27 cellular contexts compared by ENCODE assay signal in genomic region chr13:110826101-110826500, GRCh38.
DNase-seq lines count a peak whose midpoint lies in the region; ATAC-seq, FAIRE-seq and TF ChIP-seq lines count a peak whose summit lies in the region.
"Had no signal": no experiment of that assay in that cellular context is flagged by ENCODE, and none has a peak within 500 bp of the region (broad histone marks: within the 10 kb centered on the region; RNA-seq: fewer than 3 reads in every experiment).

No MANE protein-coding gene starts in this region.

- no peaks in the 10 kb centered on the region for H3K4me1 Mint-ChIP-seq in WTC11
- H3K4me1 Mint-ChIP-seq: B cell had no signal

- no peaks in the 10 kb centered on the region for H3K27me3 Mint-ChIP-seq in WTC11 (ENCODE audit: low read depth)

- peak in 1 of 3 donors; percentile 52 for DNase-seq in right cardiac atrium
- no peak for DNase-seq in Right ventricle myocardium inferior (ENCODE audit: missing footprints)
- no peak for DNase-seq in bronchial epithelial cell (ENCODE audit: low read depth)
- DNase-seq in left lobe of liver (ENCODE audit: low spot score): no peak
- DNase-seq in NCI-H2081 (lab: John Stamatoyannopoulos, UW): no peak
- no peak for DNase-seq in activated effector memory CD4-positive, alpha-beta T cell treated with Interleukin-2 at 50 U/mL for 16 hours
- no peak for DNase-seq in WTC11 (ENCODE audit: low spot score)
- DNase-seq: AML-193; Caco-2; Calu3; CD4-positive, alpha-beta T cell; CD8-positive, alpha-beta T cell; DMS 273 treated with DMSO at 0.1 percent for 48 hours; DMS153; DMS53; DMS79; DND-41; EL; GDM1 had no signal

- H3K36me3 ChIP-seq in bronchial epithelial cell (ENCODE audit: control insufficient read depth, insufficient read depth, low read length): no peaks in the 10 kb centered on the region
- H3K36me3 ChIP-seq: BLaER1 treated with 17β-estradiol and CSF1 and Interleukin-3, amounts not matched to agents 10 nM and 100 nM had no signal

- WGBS in right cardiac atrium: 97% methylated on average over 5 of the region's 5 CpGs

- intact Hi-C loops in right cardiac atrium (cut with DNase I): loop anchor here in 1 of 4 donors (5.0 kb wide), 1 partner anchor 234 kb away; no protein-coding TSS in a partner anchor
- intact Hi-C loops in Right ventricle myocardium inferior (cut with DNase I): no loop called here

- H3K9me3 ChIP-seq in right cardiac atrium (ENCODE audit: control insufficient read depth, low read length): no peaks in the 10 kb centered on the region
- H3K9me3 ChIP-seq: A549, Caco-2 had no signal

- FAIRE-seq in bronchial epithelial cell (lab: Jason Lieb, UNC): peak; percentile 73
- FAIRE-seq: A549, GM12878, GM12892, GM18507 had no signal

- no peaks in the 10 kb centered on the region for H3K36me3 Mint-ChIP-seq in WTC11
- H3K36me3 Mint-ChIP-seq: CD8-positive, alpha-beta T cell had no signal

- no peak for TF ChIP-seq CTCF in bronchial epithelial cell (IDR thresholded peaks at IDR 0.05; ENCODE audit: insufficient read depth, low read length, severe bottlenecking)
- TF ChIP-seq CTCF in WTC11 (IDR thresholded peaks at IDR 0.05): no peak

- H3K27me3 ChIP-seq in right cardiac atrium (ENCODE audit: control insufficient read depth, insufficient read depth) (no peaks in the 10 kb centered on the region), bronchial epithelial cell (ENCODE audit: control insufficient read depth, insufficient read depth, low read length) (no peaks in the 10 kb centered on the region)
- H3K27me3 ChIP-seq: BLaER1 treated with 17β-estradiol and CSF1 and Interleukin-3, amounts not matched to agents 10 nM and 100 nM had no signal

- no peaks in the 10 kb centered on the region for H3K4me1 ChIP-seq in right cardiac atrium (ENCODE audit: control insufficient read depth, insufficient read depth, low read length)
- H3K4me1 ChIP-seq: A549, Caco-2 had no signal

- no peak overlapping the region for H3K27ac ChIP-seq in right cardiac atrium (ENCODE audit: low read length)
- H3K27ac ChIP-seq: 22Rv1; A549; BLaER1 treated with 17β-estradiol and CSF1 and Interleukin-3, amounts not matched to agents 10 nM and 100 nM; C4-2B had no signal

- H3K27ac Mint-ChIP-seq in WTC11: no peak overlapping the region
- H3K27ac Mint-ChIP-seq: B cell; CD4-positive, alpha-beta T cell; CD8-positive, alpha-beta T cell had no signal

- H3K9me3 Mint-ChIP-seq in WTC11: peaks cover 14% of the 10 kb centered on the region
- H3K9me3 Mint-ChIP-seq: CD4-positive, alpha-beta T cell; CD8-positive, alpha-beta T cell had no signal

- CTCF ChIA-PET in WTC11 (lab: Charles Lee): no interaction called here

- H3K4me3 Mint-ChIP-seq in WTC11: no peak overlapping the region
- H3K4me3 Mint-ChIP-seq: B cell; CD4-positive, alpha-beta T cell; CD8-positive, alpha-beta T cell had no signal

- POLR2A ChIA-PET in WTC11 (lab: Charles Lee): no interaction called here

- H3K4me3 ChIP-seq in right cardiac atrium (ENCODE audit: low read length) (no peak overlapping the region), bronchial epithelial cell (ENCODE audit: low read depth, low read length) (no peak overlapping the region)
- H3K4me3 ChIP-seq: A549; BLaER1 treated with 17β-estradiol and CSF1 and Interleukin-3, amounts not matched to agents 10 nM and 100 nM; GM12878 had no signal

- ATAC-seq in right cardiac atrium: peak; percentile 12 to 22
- ATAC-seq in Right ventricle myocardium inferior: no peak
- peak; percentile 6 for ATAC-seq in left lobe of liver
- ATAC-seq in WTC11: no peak
- ATAC-seq: A549; CD8-positive, alpha-beta T cell; GM12878 had no signal

TF ChIP-seq in WTC11, 78 proteins besides CTCF, POLR2A, EP300 and RAD21 (continues in another document):
- TF ChIP-seq NFATC4 (CRISPR knock-in tag; IDR thresholded peaks at IDR 0.05) (no peak), FOXJ3 (CRISPR knock-in tag; IDR thresholded peaks at IDR 0.05; ENCODE audit: borderline replicate concordance) (no peak), CREB1 (CRISPR knock-in tag; IDR thresholded peaks at IDR 0.05) (no peak), HMGA2 (CRISPR knock-in tag; IDR thresholded peaks at IDR 0.05) (no peak), PREB (CRISPR knock-in tag; IDR thresholded peaks at IDR 0.05; ENCODE audit: borderline replicate concordance) (no peak), ZNF317 (CRISPR knock-in tag; IDR thresholded peaks at IDR 0.05; ENCODE audit: borderline replicate concordance, low read depth) (no peak), ZNF671 (CRISPR knock-in tag; IDR thresholded peaks at IDR 0.05) (no peak), MXD4 (CRISPR knock-in tag; IDR thresholded peaks at IDR 0.05; ENCODE audit: borderline replicate concordance) (no peak), ZNF281 (CRISPR knock-in tag; IDR thresholded peaks at IDR 0.05) (no peak), RORB (CRISPR knock-in tag; IDR thresholded peaks at IDR 0.05) (no peak)
- TF ChIP-seq, protein P1, sequence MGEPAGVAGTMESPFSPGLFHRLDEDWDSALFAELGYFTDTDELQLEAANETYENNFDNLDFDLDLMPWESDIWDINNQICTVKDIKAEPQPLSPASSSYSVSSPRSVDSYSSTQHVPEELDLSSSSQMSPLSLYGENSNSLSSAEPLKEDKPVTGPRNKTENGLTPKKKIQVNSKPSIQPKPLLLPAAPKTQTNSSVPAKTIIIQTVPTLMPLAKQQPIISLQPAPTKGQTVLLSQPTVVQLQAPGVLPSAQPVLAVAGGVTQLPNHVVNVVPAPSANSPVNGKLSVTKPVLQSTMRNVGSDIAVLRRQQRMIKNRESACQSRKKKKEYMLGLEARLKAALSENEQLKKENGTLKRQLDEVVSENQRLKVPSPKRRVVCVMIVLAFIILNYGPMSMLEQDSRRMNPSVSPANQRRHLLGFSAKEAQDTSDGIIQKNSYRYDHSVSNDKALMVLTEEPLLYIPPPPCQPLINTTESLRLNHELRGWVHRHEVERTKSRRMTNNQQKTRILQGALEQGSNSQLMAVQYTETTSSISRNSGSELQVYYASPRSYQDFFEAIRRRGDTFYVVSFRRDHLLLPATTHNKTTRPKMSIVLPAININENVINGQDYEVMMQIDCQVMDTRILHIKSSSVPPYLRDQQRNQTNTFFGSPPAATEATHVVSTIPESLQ (CRISPR knock-in tag; IDR thresholded peaks at IDR 0.05): no peak
- TF ChIP-seq, protein P2, sequence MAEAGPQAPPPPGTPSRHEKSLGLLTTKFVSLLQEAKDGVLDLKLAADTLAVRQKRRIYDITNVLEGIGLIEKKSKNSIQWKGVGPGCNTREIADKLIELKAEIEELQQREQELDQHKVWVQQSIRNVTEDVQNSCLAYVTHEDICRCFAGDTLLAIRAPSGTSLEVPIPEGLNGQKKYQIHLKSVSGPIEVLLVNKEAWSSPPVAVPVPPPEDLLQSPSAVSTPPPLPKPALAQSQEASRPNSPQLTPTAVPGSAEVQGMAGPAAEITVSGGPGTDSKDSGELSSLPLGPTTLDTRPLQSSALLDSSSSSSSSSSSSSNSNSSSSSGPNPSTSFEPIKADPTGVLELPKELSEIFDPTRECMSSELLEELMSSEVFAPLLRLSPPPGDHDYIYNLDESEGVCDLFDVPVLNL (CRISPR knock-in tag; IDR thresholded peaks at IDR 0.05; ENCODE audit: borderline replicate concordance, low read depth): no peak
- TF ChIP-seq, protein P3, sequence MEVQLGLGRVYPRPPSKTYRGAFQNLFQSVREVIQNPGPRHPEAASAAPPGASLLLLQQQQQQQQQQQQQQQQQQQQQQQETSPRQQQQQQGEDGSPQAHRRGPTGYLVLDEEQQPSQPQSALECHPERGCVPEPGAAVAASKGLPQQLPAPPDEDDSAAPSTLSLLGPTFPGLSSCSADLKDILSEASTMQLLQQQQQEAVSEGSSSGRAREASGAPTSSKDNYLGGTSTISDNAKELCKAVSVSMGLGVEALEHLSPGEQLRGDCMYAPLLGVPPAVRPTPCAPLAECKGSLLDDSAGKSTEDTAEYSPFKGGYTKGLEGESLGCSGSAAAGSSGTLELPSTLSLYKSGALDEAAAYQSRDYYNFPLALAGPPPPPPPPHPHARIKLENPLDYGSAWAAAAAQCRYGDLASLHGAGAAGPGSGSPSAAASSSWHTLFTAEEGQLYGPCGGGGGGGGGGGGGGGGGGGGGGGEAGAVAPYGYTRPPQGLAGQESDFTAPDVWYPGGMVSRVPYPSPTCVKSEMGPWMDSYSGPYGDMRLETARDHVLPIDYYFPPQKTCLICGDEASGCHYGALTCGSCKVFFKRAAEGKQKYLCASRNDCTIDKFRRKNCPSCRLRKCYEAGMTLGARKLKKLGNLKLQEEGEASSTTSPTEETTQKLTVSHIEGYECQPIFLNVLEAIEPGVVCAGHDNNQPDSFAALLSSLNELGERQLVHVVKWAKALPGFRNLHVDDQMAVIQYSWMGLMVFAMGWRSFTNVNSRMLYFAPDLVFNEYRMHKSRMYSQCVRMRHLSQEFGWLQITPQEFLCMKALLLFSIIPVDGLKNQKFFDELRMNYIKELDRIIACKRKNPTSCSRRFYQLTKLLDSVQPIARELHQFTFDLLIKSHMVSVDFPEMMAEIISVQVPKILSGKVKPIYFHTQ (CRISPR knock-in tag; IDR thresholded peaks at IDR 0.05): no peak

Comparison
In these comparisons a context has a peak if more than half of its experiments do, and no peak if none do; other contexts are left out.
1. ATAC-seq: peak in right cardiac atrium (2 of 2) and left lobe of liver (single experiment); none in Right ventricle myocardium inferior (single experiment) and WTC11 (single experiment).